9 cellular contexts compared by ENCODE assay signal in genomic region chr16:58516768-58517107, GRCh38. TPM values are rescaled to one million over a fixed set of nuclear protein-coding genes. Genes with fewer than 3 reads are reported as not detected.
DNase-seq lines count a peak whose midpoint lies in the region; TF ChIP-seq lines count a peak whose summit lies in the region.
"Had no signal": no experiment of that assay in that cellular context is flagged by ENCODE, and none has a peak within 500 bp of the region (broad histone marks: within the 10 kb centered on the region; RNA-seq: fewer than 3 reads in every experiment).

No MANE protein-coding gene starts in this region.

- H3K36me3 ChIP-seq in MG63 (peaks cover 69% of the 10 kb centered on the region), H7 (replicated peaks; ENCODE audit: control insufficient read depth, insufficient read depth, low read length) (peaks cover 34% of the 10 kb centered on the region)

- H3K9me3 Mint-ChIP-seq in brain (no peaks in the 10 kb centered on the region), neural crest cell (no peaks in the 10 kb centered on the region)

- H3K27me3 ChIP-seq in MG63 (no peaks in the 10 kb centered on the region), H7 (ENCODE audit: control insufficient read depth, insufficient read depth, low read length) (no peaks in the 10 kb centered on the region)
- H3K27me3 ChIP-seq: upper lobe of left lung had no signal

- DNase-seq in GM12865 (ENCODE audit: low read depth) = no peak
- no peak for DNase-seq in MG63
- DNase-seq in neural crest cell (ENCODE audit: low read depth, low spot score) = no peak
- DNase-seq in stimulated activated CD4-positive, alpha-beta T cell treated with anti-CD3 and anti-CD28 coated beads, Interleukin-1b, Interleukin-23, amount 100 ng/mL, for 48 hours = no peak
- DNase-seq in nucleus accumbens (lab: John Stamatoyannopoulos, UW) = no peak
- DNase-seq in H7 = no peak
- no peak for DNase-seq in epidermal melanocyte (ENCODE audit: insufficient read length, low spot score)

- H3K4me1 Mint-ChIP-seq in brain = peaks cover 26% of the 10 kb centered on the region
- H3K4me1 Mint-ChIP-seq in neural crest cell = peaks cover 27% of the 10 kb centered on the region

- peak overlapping the region; percentile 81 to 84 (median 81) for H3K4me3 Mint-ChIP-seq in brain
- peak overlapping the region; percentile 79 for H3K4me3 Mint-ChIP-seq in neural crest cell

- no peaks in the 10 kb centered on the region for H3K9me3 ChIP-seq in MG63
- H3K9me3 ChIP-seq: upper lobe of left lung had no signal

- peak overlapping the region; percentile 62 for H3K4me3 ChIP-seq in GM12865 (ENCODE audit: low read depth, low read length)
- peak overlapping the region; percentile 96 for H3K4me3 ChIP-seq in MG63
- no peak overlapping the region for H3K4me3 ChIP-seq in H7 (ENCODE audit: insufficient read depth, low read depth, low read length)

- H3K36me3 Mint-ChIP-seq in brain (peaks cover 24% of the 10 kb centered on the region), neural crest cell (ENCODE audit: low read depth) (peaks cover 9% of the 10 kb centered on the region)

- TF ChIP-seq CTCF in GM12865 (IDR thresholded peaks at IDR 0.05; ENCODE audit: insufficient read depth, low read depth, low read length, missing control alignments) (no peak), brain (conservative IDR thresholded peaks at IDR 0.05) (no peak), neural crest cell (conservative IDR thresholded peaks at IDR 0.05) (no peak)

- H3K27me3 Mint-ChIP-seq in brain = peaks cover 8% of the 10 kb centered on the region
- H3K27me3 Mint-ChIP-seq in neural crest cell (ENCODE audit: low read depth) = peaks cover 15% of the 10 kb centered on the region

- H3K27ac Mint-ChIP-seq in brain = peak overlapping the region; percentile 16 to 90 (median 64)
- H3K27ac Mint-ChIP-seq in neural crest cell (ENCODE audit: unreplicated experiment) = no peak overlapping the region

RNA-seq across cellular contexts. Expression of gene SETD6, which starts 1.4 kb away (rescaled TPM):
- 28.3 and 37.2 TPM in 2 replicates for total RNA-seq in MG63 (2014; rRNA removed; shearing (Covaris generic); ENCODE audit: low replicate concordance)
- polyA plus RNA-seq in brain (ENCODE audit: insufficient read depth, low read depth, low replicate concordance) = 8.6 TPM
- total RNA-seq in neural crest cell = 34.0 and 35.6 TPM in 2 replicates
- total RNA-seq in H7 (2014; rRNA removed; shearing (Covaris generic)) = 32.2 and 39.4 TPM in 2 replicates

RNA-seq across cellular contexts. Expression of gene NDRG4, which starts 16.8 kb away (rescaled TPM):
- 6.7 and 9.9 TPM in 2 replicates for total RNA-seq in MG63 (2014; rRNA removed; shearing (Covaris generic); ENCODE audit: low replicate concordance)
- 288 TPM for polyA plus RNA-seq in brain (ENCODE audit: insufficient read depth, low read depth, low replicate concordance)
- total RNA-seq in neural crest cell = 52.5 and 58.9 TPM in 2 replicates
- total RNA-seq in H7 (2014; rRNA removed; shearing (Covaris generic)) = 24.9 and 27.6 TPM in 2 replicates
